14 cellular contexts compared by ENCODE assay signal in the genomic region with DNA sequence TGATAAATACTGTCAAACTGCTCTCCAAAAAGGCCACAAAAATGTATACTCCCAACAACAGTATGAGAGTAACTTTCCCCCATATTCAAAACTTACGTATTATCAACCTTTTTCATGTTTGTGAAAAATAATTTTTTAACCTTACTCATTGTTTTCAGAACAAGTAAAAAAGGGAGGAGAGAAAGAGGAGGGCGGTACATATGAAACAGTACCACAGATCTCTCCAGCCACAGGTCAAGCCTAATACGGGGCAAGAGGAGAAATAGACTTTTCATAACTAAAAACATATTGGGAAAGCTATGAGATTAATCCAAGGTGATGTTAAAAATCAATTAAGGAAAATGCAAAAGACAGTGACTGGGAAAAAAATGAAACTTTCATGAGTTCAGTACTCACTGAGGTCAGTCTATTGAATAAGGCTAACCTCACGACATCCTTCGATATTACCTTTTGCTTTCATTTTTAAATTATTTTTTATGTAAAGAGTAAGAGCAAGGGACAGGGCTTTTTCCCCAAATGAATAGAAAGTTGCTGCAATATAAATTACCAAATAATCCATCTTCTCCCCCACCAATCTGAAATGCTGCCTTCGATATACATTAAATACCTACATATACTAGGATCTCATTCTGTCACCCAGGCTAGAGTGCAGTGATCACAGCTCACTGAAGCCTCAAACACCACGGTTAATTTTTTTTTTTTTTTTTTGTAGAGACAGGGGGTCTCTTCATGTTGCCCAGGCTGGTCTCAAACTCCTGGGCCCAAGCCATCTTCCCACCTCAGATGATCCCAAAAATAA. TPM values are rescaled to one million over a fixed set of nuclear protein-coding genes. Genes with fewer than 3 reads are reported as not detected.
DNase-seq lines count a peak whose midpoint lies in the region; ATAC-seq, FAIRE-seq and TF ChIP-seq lines count a peak whose summit lies in the region.
"Had no signal": no experiment of that assay in that cellular context is flagged by ENCODE, and none has a peak within 500 bp of the region (broad histone marks: within the 10 kb centered on the region; RNA-seq: fewer than 3 reads in every experiment).

No MANE protein-coding gene starts in this region.

- H3K4me1 Mint-ChIP-seq in effector memory CD8-positive, alpha-beta T cell (ENCODE audit: low read depth in 2 of 2): peaks cover 28 to 52% of the 10 kb centered on the region in 2 donors
- no peaks in the 10 kb centered on the region for H3K4me1 Mint-ChIP-seq in mesothelial cell of epicardium

- DNase-seq in GM12892 (ENCODE audit: insufficient read length): no peak
- no peak for DNase-seq in effector memory CD8-positive, alpha-beta T cell
- no peak for DNase-seq in mesothelial cell of epicardium (ENCODE audit: low spot score in 2 of 2, unreplicated experiment in 2 of 2)
- DNase-seq in hepatic stellate cell (ENCODE audit: low spot score): no peak
- DNase-seq in HuH-7.5 (ENCODE audit: low spot score): no peak
- DNase-seq: activated CD4-positive, alpha-beta T cell treated with anti-CD3 and anti-CD28 coated beads for 1 hour; dorsolateral prefrontal cortex; KG1; NCI-H226; SHP77; thyroid gland had no signal

- TF ChIP-seq POLR2A in GM12892 (IDR thresholded peaks at IDR 0.05; ENCODE audit: low read depth, low read length): no peak

- no peak for TF ChIP-seq CTCF in mesothelial cell of epicardium (IDR thresholded peaks at IDR 0.05; ENCODE audit: unreplicated experiment)

- H3K36me3 Mint-ChIP-seq in effector memory CD8-positive, alpha-beta T cell (ENCODE audit: insufficient read depth): peaks cover 25% of the 10 kb centered on the region
- H3K36me3 Mint-ChIP-seq in mesothelial cell of epicardium: no peaks in the 10 kb centered on the region

- H3K4me3 Mint-ChIP-seq in effector memory CD8-positive, alpha-beta T cell: peak overlapping the region; percentile 78 to 79
- no peak overlapping the region for H3K4me3 Mint-ChIP-seq in mesothelial cell of epicardium

- ATAC-seq in GM19452 (IDR thresholded peaks at IDR 0.05; ENCODE audit: unreplicated experiment) (peak; percentile 59), HG03175 (IDR thresholded peaks at IDR 0.05; ENCODE audit: unreplicated experiment) (peak; percentile 59), GM21528 (IDR thresholded peaks at IDR 0.05; ENCODE audit: low FRiP score, unreplicated experiment) (no peak)
- peak; percentile 65 for ATAC-seq in effector memory CD8-positive, alpha-beta T cell (replicated peaks)

- FAIRE-seq in GM12892 (lab: Jason Lieb, UNC): peak; percentile 60

- H3K27ac Mint-ChIP-seq in effector memory CD8-positive, alpha-beta T cell: peak overlapping the region; percentile 91 to 92
- no peak overlapping the region for H3K27ac Mint-ChIP-seq in mesothelial cell of epicardium

- H3K27me3 Mint-ChIP-seq in effector memory CD8-positive, alpha-beta T cell: no peaks in the 10 kb centered on the region
- no peaks in the 10 kb centered on the region for H3K27me3 Mint-ChIP-seq in mesothelial cell of epicardium (ENCODE audit: low read depth)

- no peaks in the 10 kb centered on the region for H3K9me3 Mint-ChIP-seq in effector memory CD8-positive, alpha-beta T cell
- H3K9me3 Mint-ChIP-seq in mesothelial cell of epicardium: no peaks in the 10 kb centered on the region

RNA-seq across cellular contexts. Expression of a gene that starts 25.3 kb away (rescaled TPM):
- polyA plus RNA-seq in GM12892 (2012; ENCODE audit: missing spikeins): 61.2 TPM
- total RNA-seq in mesothelial cell of epicardium: 41.2 to 46.4 TPM (median 45.9 TPM) in 3 replicates
